Comparison of ENCODE assay signal across 13 cellular contexts in genomic region chr15:48856947-48857346, GRCh38. TPM values are rescaled to one million over a fixed set of nuclear protein-coding genes. Genes with fewer than 3 reads are reported as not detected.
DNase-seq lines count a peak whose midpoint lies in the region; ATAC-seq and TF ChIP-seq lines count a peak whose summit lies in the region.
"Had no signal": no experiment of that assay in that cellular context is flagged by ENCODE, and none has a peak within 500 bp of the region (broad histone marks: within the 10 kb centered on the region; RNA-seq: fewer than 3 reads in every experiment).

No MANE protein-coding gene starts in this region.

- WGBS in suprapubic skin: 63% methylated on average over 2 of the region's 2 CpGs

- ATAC-seq in GM23338 (peak; percentile 90), GM21381 (IDR thresholded peaks at IDR 0.05; ENCODE audit: unreplicated experiment) (no peak), HG03460 (IDR thresholded peaks at IDR 0.05; ENCODE audit: unreplicated experiment) (no peak)
- ATAC-seq: body of pancreas had no signal

- TF ChIP-seq POLR2A in suprapubic skin (IDR thresholded peaks at IDR 0.05): no peak

- H3K79me2 ChIP-seq in GM23338 (replicated peaks; ENCODE audit: insufficient read depth): no peaks in the 10 kb centered on the region
- no peaks in the 10 kb centered on the region for H3K79me2 ChIP-seq in neural progenitor cell (ENCODE audit: low read depth)

- H3K4me1 Mint-ChIP-seq in GM23338 (peaks cover 33% of the 10 kb centered on the region), neural progenitor cell (peaks cover 15% of the 10 kb centered on the region)

- H3K27ac Mint-ChIP-seq in GM23338: peak overlapping the region; percentile 73
- H3K27ac Mint-ChIP-seq in neural progenitor cell: no peak overlapping the region

- DNase-seq in GM23338 (ENCODE audit: low spot score): peak; percentile 77
- peak; percentile 45 to 73 for DNase-seq in SJCRH30
- peak; percentile 78 for DNase-seq in fibroblast of gingiva (ENCODE audit: low read depth)
- peak; percentile 51 for DNase-seq in neural progenitor cell (ENCODE audit: low spot score)
- DNase-seq in foreskin melanocyte: no peak
- DNase-seq in suprapubic skin (ENCODE audit: low spot score in 2 of 2): no peak
- DNase-seq: activated effector memory CD4-positive, alpha-beta T cell treated with anti-CD3 and anti-CD28 coated beads, Interleukin-2, amount 50 U/mL, for 16 hours; body of pancreas; effector CD8-positive, alpha-beta T cell had no signal

- TF ChIP-seq EP300 in suprapubic skin (IDR thresholded peaks at IDR 0.05): no peak

- no peaks in the 10 kb centered on the region for H3F3A ChIP-seq in GM23338 (replicated peaks; ENCODE audit: low read depth)
- no peaks in the 10 kb centered on the region for H3F3A ChIP-seq in neural progenitor cell (ENCODE audit: low read depth)

- H3K9me3 ChIP-seq in SJCRH30 (replicated peaks) (no peaks in the 10 kb centered on the region), neural progenitor cell (ENCODE audit: low read depth) (no peaks in the 10 kb centered on the region), suprapubic skin (no peaks in the 10 kb centered on the region)
- H3K9me3 ChIP-seq: body of pancreas, tibial nerve had no signal

- no peak overlapping the region for H3K9ac ChIP-seq in neural progenitor cell

- H4K20me1 ChIP-seq in GM23338 (replicated peaks; ENCODE audit: insufficient read depth): no peaks in the 10 kb centered on the region
- no peaks in the 10 kb centered on the region for H4K20me1 ChIP-seq in neural progenitor cell (ENCODE audit: low read depth)

- H2AFZ ChIP-seq in GM23338 (no peak overlapping the region), neural progenitor cell (replicated peaks) (no peak overlapping the region)

- TF ChIP-seq CTCF in GM23338 (conservative IDR thresholded peaks at IDR 0.05; ENCODE audit: low read depth in 2 of 2) (no peak), neural progenitor cell (IDR thresholded peaks at IDR 0.05) (no peak), suprapubic skin (IDR thresholded peaks at IDR 0.05) (no peak)

- H3K9me2 ChIP-seq in GM23338 (ENCODE audit: insufficient read depth): no peaks in the 10 kb centered on the region

- no peaks in the 10 kb centered on the region for H3K36me3 Mint-ChIP-seq in GM23338 (ENCODE audit: low read depth)
- H3K36me3 Mint-ChIP-seq in neural progenitor cell: no peaks in the 10 kb centered on the region

- H3K4me3 Mint-ChIP-seq in GM23338: peak overlapping the region; percentile 1; the same call in 1 of the 3 replicates
- H3K4me3 Mint-ChIP-seq in neural progenitor cell: no peak overlapping the region

- H3K27me3 Mint-ChIP-seq in GM23338 (ENCODE audit: insufficient read depth, low read depth, poor library complexity): no peaks in the 10 kb centered on the region
- H3K27me3 Mint-ChIP-seq in neural progenitor cell (ENCODE audit: insufficient read depth, low read depth): no peaks in the 10 kb centered on the region

- H3K27me3 ChIP-seq in GM23338 (ENCODE audit: insufficient read depth) (no peaks in the 10 kb centered on the region), SJCRH30 (no peaks in the 10 kb centered on the region), neural progenitor cell (no peaks in the 10 kb centered on the region), suprapubic skin (no peaks in the 10 kb centered on the region)
- H3K27me3 ChIP-seq: body of pancreas, tibial nerve had no signal

- H3K4me2 ChIP-seq in GM23338 (peak overlapping the region; percentile 10; the same call in 1 of the 2 replicates), neural progenitor cell (no peak overlapping the region)

- H3K27ac ChIP-seq in GM23338 (ENCODE audit: low read depth) (peak overlapping the region; percentile 45; the same call in 1 of the 2 replicates), SJCRH30 (no peak overlapping the region), neural progenitor cell (no peak overlapping the region), suprapubic skin (no peak overlapping the region)
- H3K27ac ChIP-seq: body of pancreas, C4-2B had no signal

- H3K4me3 ChIP-seq in GM23338 (no peak overlapping the region), SJCRH30 (no peak overlapping the region), neural progenitor cell (no peak overlapping the region), suprapubic skin (no peak overlapping the region)
- H3K4me3 ChIP-seq: body of pancreas, tibial nerve had no signal

- H3K9me3 Mint-ChIP-seq in GM23338 (no peaks in the 10 kb centered on the region), neural progenitor cell (peaks cover 2% of the 10 kb centered on the region)

- H3K4me1 ChIP-seq in GM23338 (ENCODE audit: insufficient read depth) (peaks cover 25% of the 10 kb centered on the region), SJCRH30 (peaks cover 30% of the 10 kb centered on the region), neural progenitor cell (peaks cover 13% of the 10 kb centered on the region), suprapubic skin (peaks cover 10% of the 10 kb centered on the region)

- H3K36me3 ChIP-seq in GM23338 (ENCODE audit: insufficient read depth): no peaks in the 10 kb centered on the region
- no peaks in the 10 kb centered on the region for H3K36me3 ChIP-seq in SJCRH30
- H3K36me3 ChIP-seq in neural progenitor cell: no peaks in the 10 kb centered on the region
- H3K36me3 ChIP-seq in suprapubic skin: no peaks in the 10 kb centered on the region

TF ChIP-seq in GM23338, 12 proteins besides CTCF, POLR2A, EP300 and RAD21 (continues in another document):
- no peak for TF ChIP-seq EZH2phosphoT487 (IDR thresholded peaks at IDR 0.05; ENCODE audit: unreplicated experiment)
- no peak for TF ChIP-seq JUNB (IDR thresholded peaks at IDR 0.05; ENCODE audit: unreplicated experiment)
- no peak for TF ChIP-seq ZNF462 (CRISPR knock-in tag; IDR thresholded peaks at IDR 0.05)
- TF ChIP-seq EZH2 (IDR thresholded peaks at IDR 0.05; ENCODE audit: low read depth, unreplicated experiment): no peak

RNA-seq across cellular contexts. Expression of gene EID1, which starts 21.0 kb away (rescaled TPM):
- total RNA-seq in GM23338 (2014; rRNA removed; shearing (Covaris generic)): 113 and 119 TPM in 2 replicates
- polyA plus RNA-seq in GM23338 (2016; fragmentation: Nextera tagmentation; extraction: Ambion mirVana): 257 and 324 TPM in 2 replicates
- total RNA-seq in SJCRH30 (2014; rRNA removed; shearing (Covaris generic)): 149 and 164 TPM in 2 replicates
- total RNA-seq in neural progenitor cell (ENCODE audit: low replicate concordance) (205 and 292 TPM in 2 replicates), suprapubic skin (10 to 100 TPM; 57.6 to 88.6 (median 84.7) TPM)

RNA-seq across cellular contexts. Expression of gene CEP152, which starts 46.1 kb away (rescaled TPM):
- 12.4 and 14.6 TPM in 2 replicates for total RNA-seq in GM23338 (2014; rRNA removed; shearing (Covaris generic))
- 16.4 and 30.5 TPM in 2 replicates for polyA plus RNA-seq in GM23338 (2016; fragmentation: Nextera tagmentation; extraction: Ambion mirVana)
- total RNA-seq in SJCRH30 (2014; rRNA removed; shearing (Covaris generic)): 23.1 and 31.8 TPM in 2 replicates
- 23.5 and 191 TPM in 2 replicates for total RNA-seq in neural progenitor cell (ENCODE audit: low replicate concordance)
- 1 to 10 TPM; 4.0 to 7.1 (median 6.3) TPM for total RNA-seq in suprapubic skin

Comparison
In these comparisons a context has a peak if more than half of its experiments do, and no peak if none do; other contexts are left out.
1. DNase-seq: peak in GM23338 (single experiment), SJCRH30 (2 of 2), fibroblast of gingiva (single experiment) and neural progenitor cell (single experiment); none in foreskin melanocyte (single experiment) and suprapubic skin (0 of 2).